Comparison of ENCODE assay signal across 2 cellular contexts in genomic region chr4:5133933-5134594, GRCh38.
TF ChIP-seq lines count a peak whose summit lies in the region.

No MANE protein-coding gene starts in this region.

TF ChIP-seq in GM23338, 12 proteins besides CTCF, POLR2A, EP300 and RAD21:
- TF ChIP-seq, protein P1, sequence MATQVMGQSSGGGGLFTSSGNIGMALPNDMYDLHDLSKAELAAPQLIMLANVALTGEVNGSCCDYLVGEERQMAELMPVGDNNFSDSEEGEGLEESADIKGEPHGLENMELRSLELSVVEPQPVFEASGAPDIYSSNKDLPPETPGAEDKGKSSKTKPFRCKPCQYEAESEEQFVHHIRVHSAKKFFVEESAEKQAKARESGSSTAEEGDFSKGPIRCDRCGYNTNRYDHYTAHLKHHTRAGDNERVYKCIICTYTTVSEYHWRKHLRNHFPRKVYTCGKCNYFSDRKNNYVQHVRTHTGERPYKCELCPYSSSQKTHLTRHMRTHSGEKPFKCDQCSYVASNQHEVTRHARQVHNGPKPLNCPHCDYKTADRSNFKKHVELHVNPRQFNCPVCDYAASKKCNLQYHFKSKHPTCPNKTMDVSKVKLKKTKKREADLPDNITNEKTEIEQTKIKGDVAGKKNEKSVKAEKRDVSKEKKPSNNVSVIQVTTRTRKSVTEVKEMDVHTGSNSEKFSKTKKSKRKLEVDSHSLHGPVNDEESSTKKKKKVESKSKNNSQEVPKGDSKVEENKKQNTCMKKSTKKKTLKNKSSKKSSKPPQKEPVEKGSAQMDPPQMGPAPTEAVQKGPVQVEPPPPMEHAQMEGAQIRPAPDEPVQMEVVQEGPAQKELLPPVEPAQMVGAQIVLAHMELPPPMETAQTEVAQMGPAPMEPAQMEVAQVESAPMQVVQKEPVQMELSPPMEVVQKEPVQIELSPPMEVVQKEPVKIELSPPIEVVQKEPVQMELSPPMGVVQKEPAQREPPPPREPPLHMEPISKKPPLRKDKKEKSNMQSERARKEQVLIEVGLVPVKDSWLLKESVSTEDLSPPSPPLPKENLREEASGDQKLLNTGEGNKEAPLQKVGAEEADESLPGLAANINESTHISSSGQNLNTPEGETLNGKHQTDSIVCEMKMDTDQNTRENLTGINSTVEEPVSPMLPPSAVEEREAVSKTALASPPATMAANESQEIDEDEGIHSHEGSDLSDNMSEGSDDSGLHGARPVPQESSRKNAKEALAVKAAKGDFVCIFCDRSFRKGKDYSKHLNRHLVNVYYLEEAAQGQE (IDR thresholded peaks at IDR 0.05; ENCODE audit: unreplicated experiment) = no peak
- TF ChIP-seq NANOG (IDR thresholded peaks at IDR 0.05; ENCODE audit: borderline replicate concordance) (no peak), ZNF331 (CRISPR knock-in tag; IDR thresholded peaks at IDR 0.05; ENCODE audit: low read depth) (no peak), JUNB (IDR thresholded peaks at IDR 0.05; ENCODE audit: unreplicated experiment) (no peak), ZNF114 (CRISPR knock-in tag; IDR thresholded peaks at IDR 0.05) (no peak), STAT1 (IDR thresholded peaks at IDR 0.05; ENCODE audit: unreplicated experiment) (no peak), POLR2AphosphoS5 (IDR thresholded peaks at IDR 0.05; ENCODE audit: low read depth) (no peak), EZH2 (IDR thresholded peaks at IDR 0.05; ENCODE audit: low read depth, unreplicated experiment) (no peak), CREB1 (CRISPR knock-in tag; IDR thresholded peaks at IDR 0.05; ENCODE audit: low read depth) (no peak)

TF ChIP-seq in WTC11, 78 proteins besides CTCF, POLR2A, EP300 and RAD21:
- TF ChIP-seq ZBTB43 (CRISPR knock-in tag; IDR thresholded peaks at IDR 0.05) = no peak
- no peak for TF ChIP-seq EMX1 (CRISPR knock-in tag; IDR thresholded peaks at IDR 0.05)
- no peak for TF ChIP-seq RORB (CRISPR knock-in tag; IDR thresholded peaks at IDR 0.05)
- no peak for TF ChIP-seq E2F5 (CRISPR knock-in tag; IDR thresholded peaks at IDR 0.05)
- TF ChIP-seq GTF2I (CRISPR knock-in tag; conservative IDR thresholded peaks at IDR 0.05) = no peak
- TF ChIP-seq ERG (CRISPR knock-in tag; IDR thresholded peaks at IDR 0.05) = no peak
- TF ChIP-seq RELA (CRISPR knock-in tag; IDR thresholded peaks at IDR 0.05; ENCODE audit: borderline replicate concordance) = no peak
- no peak for TF ChIP-seq ATF6 (CRISPR knock-in tag; IDR thresholded peaks at IDR 0.05)
- no peak for TF ChIP-seq USF1 (CRISPR knock-in tag; IDR thresholded peaks at IDR 0.05)
- no peak for TF ChIP-seq CREM (CRISPR knock-in tag; IDR thresholded peaks at IDR 0.05)
- no peak for TF ChIP-seq SOX15 (CRISPR knock-in tag; IDR thresholded peaks at IDR 0.05)
- no peak for TF ChIP-seq NFYB (CRISPR knock-in tag; conservative IDR thresholded peaks at IDR 0.05; ENCODE audit: low read depth)
- TF ChIP-seq ZNF532 (CRISPR knock-in tag; IDR thresholded peaks at IDR 0.05; ENCODE audit: borderline replicate concordance) = no peak
- TF ChIP-seq, protein P2, sequence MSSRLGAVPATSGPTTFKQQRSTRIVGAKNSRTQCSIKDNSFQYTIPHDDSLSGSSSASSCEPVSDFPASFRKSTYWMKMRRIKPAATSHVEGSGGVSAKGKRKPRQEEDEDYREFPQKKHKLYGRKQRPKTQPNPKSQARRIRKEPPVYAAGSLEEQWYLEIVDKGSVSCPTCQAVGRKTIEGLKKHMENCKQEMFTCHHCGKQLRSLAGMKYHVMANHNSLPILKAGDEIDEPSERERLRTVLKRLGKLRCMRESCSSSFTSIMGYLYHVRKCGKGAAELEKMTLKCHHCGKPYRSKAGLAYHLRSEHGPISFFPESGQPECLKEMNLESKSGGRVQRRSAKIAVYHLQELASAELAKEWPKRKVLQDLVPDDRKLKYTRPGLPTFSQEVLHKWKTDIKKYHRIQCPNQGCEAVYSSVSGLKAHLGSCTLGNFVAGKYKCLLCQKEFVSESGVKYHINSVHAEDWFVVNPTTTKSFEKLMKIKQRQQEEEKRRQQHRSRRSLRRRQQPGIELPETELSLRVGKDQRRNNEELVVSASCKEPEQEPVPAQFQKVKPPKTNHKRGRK (CRISPR knock-in tag; IDR thresholded peaks at IDR 0.05; ENCODE audit: borderline replicate concordance) = no peak
